In genomic region chr2:150119860-150120259, GRCh38 we compare ENCODE assay signal across 22 cellular contexts.
"Had no signal": no experiment of that assay in that cellular context is flagged by ENCODE, and none has a peak within 500 bp of the region (broad histone marks: within the 10 kb centered on the region; RNA-seq: fewer than 3 reads in every experiment).

No MANE protein-coding gene starts in this region.

- ATAC-seq: activated CD8-positive, alpha-beta T cell treated with anti-CD3 and anti-CD28 coated beads, Interleukin-2, amount 10 ng/mL, durations not matched to agents 7 days and 5 days; gastrocnemius medialis; heart left ventricle; T-helper 17 cell had no signal

- H3K36me3 ChIP-seq: brain microvascular endothelial cell, gastrocnemius medialis, heart left ventricle, right atrium auricular region, tibial artery, uterus had no signal

- DNase-seq: activated B cell treated with CpG ODN at 0.5 μM for 24 hours; activated CD4-positive, alpha-beta T cell treated with anti-CD3 and anti-CD28 coated beads for 48 hours; activated CD8-positive, alpha-beta T cell treated with anti-CD3 and anti-CD28 coated beads, Interleukin-2, amount 10 ng/mL, durations not matched to agents 7 days and 5 days; activated naive CD8-positive, alpha-beta T cell treated with anti-CD3 and anti-CD28 coated beads for 36 hours; amygdala; brain microvascular endothelial cell; cortex of kidney; effector memory CD4-positive, alpha-beta T cell; gastrocnemius medialis; heart left ventricle; mammary epithelial cell; naive B cell; nucleus accumbens; posterior cingulate gyrus; stimulated activated CD4-positive, alpha-beta T cell treated with anti-CD3 and anti-CD28 coated beads, Interleukin-15, amount 100 ng/mL, for 24 hours; stimulated activated CD4-positive, alpha-beta T cell treated with anti-CD3 and anti-CD28 coated beads, Interleukin-4, amount 100 ng/mL, for 1 hour; stimulated activated naive CD4-positive, alpha-beta T cell; T-helper 17 cell; tibial artery; uterus had no signal

- H3K9me3 ChIP-seq: gastrocnemius medialis, heart left ventricle, right atrium auricular region, tibial artery, uterus had no signal

- H3K4me3 ChIP-seq: gastrocnemius medialis, heart left ventricle, right atrium auricular region, skin epidermis, tibial artery, uterus had no signal

- H3K27ac ChIP-seq: brain microvascular endothelial cell, gastrocnemius medialis, heart left ventricle, right atrium auricular region, skin epidermis, tibial artery, uterus had no signal

- H3K27me3 ChIP-seq: brain microvascular endothelial cell, gastrocnemius medialis, heart left ventricle, right atrium auricular region, tibial artery, uterus had no signal

- H3K4me1 ChIP-seq: gastrocnemius medialis, heart left ventricle, right atrium auricular region, tibial artery, uterus had no signal
